Comparison of ENCODE assay signal across 18 cellular contexts in genomic region chr2:54710216-54710615, GRCh38. TPM values are rescaled to one million over a fixed set of nuclear protein-coding genes. Genes with fewer than 3 reads are reported as not detected.
A peak's percentile ranks its signal among the peaks of the same experiment; 100 is the strongest.
DNase-seq lines count a peak whose midpoint lies in the region; ATAC-seq and TF ChIP-seq lines count a peak whose summit lies in the region.
"Had no signal": no experiment of that assay in that cellular context is flagged by ENCODE, and none has a peak within 500 bp of the region (broad histone marks: within the 10 kb centered on the region; RNA-seq: fewer than 3 reads in every experiment).

No MANE protein-coding gene starts in this region.

- H3K27me3 Mint-ChIP-seq in CD8-positive, alpha-beta T cell (ENCODE audit: low read depth) = peaks cover 22% of the 10 kb centered on the region
- peaks cover 47% of the 10 kb centered on the region for H3K27me3 Mint-ChIP-seq in T-helper 17 cell
- H3K27me3 Mint-ChIP-seq in stimulated activated naive B cell treated with anti-CD40 and anti-IgM and Interleukin-4, amounts not matched to agents 10 μg/mL and 1 μg/mL and 100 μg/mL, for 72 hours = peaks cover 9 to 21% of the 10 kb centered on the region in 2 donors

- no peak for ATAC-seq in CD8-positive, alpha-beta T cell
- ATAC-seq in T-helper 17 cell = no peak
- ATAC-seq in stimulated activated naive B cell treated with anti-CD40 and anti-IgM and Interleukin-4, amounts not matched to agents 10 μg/mL and 1 μg/mL and 100 μg/mL, for 72 hours (replicated peaks) = no peak
- ATAC-seq: PC-3 had no signal

- WGBS in testis, 2 donors = 38 to 71% methylated on average over 3 to 10 of the region's 10 CpGs

- no peak overlapping the region for H3K27ac ChIP-seq in CD8-positive, alpha-beta T cell (ENCODE audit: low read depth, low read length)
- no peak overlapping the region for H3K27ac ChIP-seq in testis
- H3K27ac ChIP-seq: SJCRH30 had no signal

- H3K27ac Mint-ChIP-seq in CD8-positive, alpha-beta T cell = no peak overlapping the region
- H3K27ac Mint-ChIP-seq in T-helper 17 cell = no peak overlapping the region
- H3K27ac Mint-ChIP-seq in stimulated activated naive B cell treated with anti-CD40 and anti-IgM and Interleukin-4, amounts not matched to agents 10 μg/mL and 1 μg/mL and 100 μg/mL, for 72 hours = no peak overlapping the region
- H3K27ac Mint-ChIP-seq: H9 had no signal

- intact Hi-C loops in CD8-positive, alpha-beta T cell (cut with DNase I, micrococcal nuclease) = no loop called here
- intact Hi-C loops in testis (cut with DNase I; ENCODE audit: low total_unique reads) = no loop called here

- H3K4me3 Mint-ChIP-seq in CD8-positive, alpha-beta T cell = peak overlapping the region; percentile 33
- peak overlapping the region; percentile 63 for H3K4me3 Mint-ChIP-seq in T-helper 17 cell
- peak overlapping the region; percentile 60 to 68 for H3K4me3 Mint-ChIP-seq in stimulated activated naive B cell treated with anti-CD40 and anti-IgM and Interleukin-4, amounts not matched to agents 10 μg/mL and 1 μg/mL and 100 μg/mL, for 72 hours
- H3K4me3 Mint-ChIP-seq: H9 had no signal

- H3K4me3 ChIP-seq in CD8-positive, alpha-beta T cell (ENCODE audit: low read depth, low read length) = no peak overlapping the region
- no peak overlapping the region for H3K4me3 ChIP-seq in testis
- H3K4me3 ChIP-seq: SJCRH30 had no signal

- POLR2A ChIA-PET in CD8-positive, alpha-beta T cell (lab: Charles Lee) = interaction anchor here (1.5 kb wide), 1 partner anchor 27 kb away, joined by 3 read pairs; no protein-coding TSS in a partner anchor

- no peaks in the 10 kb centered on the region for H3K9me3 ChIP-seq in CD8-positive, alpha-beta T cell (ENCODE audit: low read length)
- H3K9me3 ChIP-seq in T-helper 17 cell (ENCODE audit: control insufficient read depth, low read length, poor library complexity, severe bottlenecking) (no peaks in the 10 kb centered on the region), testis (no peaks in the 10 kb centered on the region)
- H3K9me3 ChIP-seq: Caco-2, SJCRH30 had no signal

- no peak for TF ChIP-seq CTCF in CD8-positive, alpha-beta T cell (IDR thresholded peaks at IDR 0.05)
- TF ChIP-seq CTCF in testis (IDR thresholded peaks at IDR 0.05) = no peak

- no peaks in the 10 kb centered on the region for H3K4me1 ChIP-seq in CD8-positive, alpha-beta T cell (ENCODE audit: insufficient read depth, low read length)
- no peaks in the 10 kb centered on the region for H3K4me1 ChIP-seq in testis
- H3K4me1 ChIP-seq: SJCRH30 had no signal

- H3K36me3 ChIP-seq in CD8-positive, alpha-beta T cell (ENCODE audit: insufficient read depth, low read length) = no peaks in the 10 kb centered on the region
- no peaks in the 10 kb centered on the region for H3K36me3 ChIP-seq in testis (ENCODE audit: low read depth, missing control alignments)
- H3K36me3 ChIP-seq: SJCRH30 had no signal

- H3K9me3 Mint-ChIP-seq in CD8-positive, alpha-beta T cell = no peaks in the 10 kb centered on the region
- no peaks in the 10 kb centered on the region for H3K9me3 Mint-ChIP-seq in stimulated activated naive B cell treated with anti-CD40 and anti-IgM and Interleukin-4, amounts not matched to agents 10 μg/mL and 1 μg/mL and 100 μg/mL, for 72 hours
- H3K9me3 Mint-ChIP-seq: H9 had no signal

- H3K36me3 Mint-ChIP-seq in CD8-positive, alpha-beta T cell = no peaks in the 10 kb centered on the region
- peaks cover 2% of the 10 kb centered on the region for H3K36me3 Mint-ChIP-seq in T-helper 17 cell (ENCODE audit: low read depth)
- peaks cover 0 to 3% of the 10 kb centered on the region in 2 donors for H3K36me3 Mint-ChIP-seq in stimulated activated naive B cell treated with anti-CD40 and anti-IgM and Interleukin-4, amounts not matched to agents 10 μg/mL and 1 μg/mL and 100 μg/mL, for 72 hours

- TF ChIP-seq POLR2A in testis (IDR thresholded peaks at IDR 0.05) = no peak

- CTCF ChIA-PET in CD8-positive, alpha-beta T cell (lab: Charles Lee) = interaction anchor here (0.9 kb wide), 1 partner anchor 13 kb away, joined by 3 read pairs; the partner anchor contains the start of gene EML6

- no peak for DNase-seq in CD8-positive, alpha-beta T cell
- no peak for DNase-seq in T-helper 17 cell
- DNase-seq in islet precursor cell = peak; percentile 43
- DNase-seq in stimulated activated naive B cell treated with anti-CD40 and anti-IgM and Interleukin-4, amounts not matched to agents 10 μg/mL and 1 μg/mL and 100 μg/mL, for 72 hours = no peak
- no peak for DNase-seq in testis
- DNase-seq in dedifferentiated amniotic fluid mesenchymal stem cell (ENCODE audit: extremely low spot score) = no peak
- no peak for DNase-seq in activated CD4-positive, alpha-beta T cell treated with anti-CD3 and anti-CD28 coated beads, Interleukin-2, amount 50 U/mL, for 1 hour
- DNase-seq: Caco-2, EL, IMR-90, NCI-H1417, NCI-H1930, NCI-H2171, NCI-H446 treated with DMSO at 0.1 percent for 48 hours, NCI-H774, PC-3, SJCRH30 had no signal

- no peaks in the 10 kb centered on the region for H3K4me1 Mint-ChIP-seq in CD8-positive, alpha-beta T cell (ENCODE audit: low read depth)
- peaks cover 2% of the 10 kb centered on the region for H3K4me1 Mint-ChIP-seq in T-helper 17 cell
- peaks cover 2 to 20% of the 10 kb centered on the region in 2 donors for H3K4me1 Mint-ChIP-seq in stimulated activated naive B cell treated with anti-CD40 and anti-IgM and Interleukin-4, amounts not matched to agents 10 μg/mL and 1 μg/mL and 100 μg/mL, for 72 hours

- peaks cover 11% of the 10 kb centered on the region for H3K27me3 ChIP-seq in CD8-positive, alpha-beta T cell (ENCODE audit: insufficient read depth, low read length)
- no peaks in the 10 kb centered on the region for H3K27me3 ChIP-seq in testis
- H3K27me3 ChIP-seq: SJCRH30 had no signal

RNA-seq across cellular contexts. Expression of gene EML6, which starts 13.2 kb away (rescaled TPM):
- under 1 TPM; 0.35 to 0.81 TPM for total RNA-seq in CD8-positive, alpha-beta T cell
- total RNA-seq in T-helper 17 cell (1 to 10 TPM; 2.2 to 4.0 TPM), testis (10 to 100 TPM; 12.1 to 17.3 TPM)
- 7.6 TPM for polyA plus RNA-seq in testis (ENCODE audit: insufficient read depth, low read depth, low replicate concordance)
